In the genomic region with DNA sequence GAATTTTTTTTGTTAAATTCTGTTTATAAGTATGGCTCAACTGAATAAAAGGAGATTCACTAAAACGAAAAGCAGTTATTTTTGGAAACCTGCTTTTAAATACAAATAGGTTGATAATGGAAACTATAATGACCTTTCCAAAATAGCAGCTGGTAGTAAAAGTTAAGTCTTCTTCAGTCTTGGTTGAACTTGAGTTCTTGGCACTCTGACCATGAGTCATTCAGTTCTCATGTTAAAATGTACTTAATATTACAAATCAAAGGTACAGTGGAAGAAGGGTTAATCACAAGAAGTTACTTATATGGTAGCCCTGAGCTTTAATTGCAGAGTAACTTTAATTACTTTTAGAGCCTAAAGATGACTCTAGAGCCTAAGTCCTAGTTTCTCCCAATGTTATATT, we compare ENCODE assay signal across 23 cellular contexts.
DNase-seq lines count a peak whose midpoint lies in the region; ATAC-seq and TF ChIP-seq lines count a peak whose summit lies in the region.
"Had no signal": no experiment of that assay in that cellular context is flagged by ENCODE, and none has a peak within 500 bp of the region (broad histone marks: within the 10 kb centered on the region; RNA-seq: fewer than 3 reads in every experiment).

No MANE protein-coding gene starts in this region.

- DNase-seq in right atrium auricular region (ENCODE audit: low spot score) (no peak), cardiac septum (ENCODE audit: low spot score) (no peak), astrocyte of the spinal cord (ENCODE audit: low read depth, low spot score) (peak; percentile 67), fibroblast of the conjunctiva (ENCODE audit: low read depth) (peak; percentile 36), vagina (ENCODE audit: extremely low spot score in 2 of 2) (no peak), tibial nerve (ENCODE audit: low spot score in 2 of 2) (no peak), dedifferentiated amniotic fluid mesenchymal stem cell (ENCODE audit: extremely low spot score) (no peak)
- DNase-seq in stimulated activated effector memory CD8-positive, alpha-beta T cell treated with anti-CD3 and anti-CD28 coated beads, Interleukin-12 subunit alpha, Interleukin-12 subunit beta, amount 100 ng/mL, for 72 hours (ENCODE audit: low spot score in 2 of 2), result no peak
- DNase-seq: activated CD4-positive, CD25-positive, alpha-beta regulatory T cell; amniotic stem cell; Caco-2; MG63; NCI-H2081; NCI-H510A; SHP77 had no signal

- H3K4me1 Mint-ChIP-seq in stimulated activated effector memory CD8-positive, alpha-beta T cell treated with anti-CD3 and anti-CD28 coated beads, Interleukin-12 subunit alpha, Interleukin-12 subunit beta, amount 100 ng/mL, for 72 hours, result no peaks in the 10 kb centered on the region
- H3K4me1 Mint-ChIP-seq: activated T-helper 17 cell treated with anti-CD3 and anti-CD28 coated beads, Interleukin-2, amount 50 U/mL, for 72 hours; neural progenitor cell had no signal

- intact Hi-C loops in cardiac septum (cut with DNase I) (loop anchor here (2.0 to 5.0 kb wide), 3 partner anchors 35 to 250 kb away; no protein-coding TSS in a partner anchor), vagina (cut with DNase I) (loop anchor here (5.0 kb wide), 1 partner anchor 250 kb away; no protein-coding TSS in a partner anchor)

- no peak for ATAC-seq in stimulated activated effector memory CD8-positive, alpha-beta T cell treated with anti-CD3 and anti-CD28 coated beads, Interleukin-12 subunit alpha, Interleukin-12 subunit beta, amount 100 ng/mL, for 72 hours
- ATAC-seq: activated T-helper 17 cell treated with anti-CD3 and anti-CD28 coated beads, Interleukin-2, amount 50 U/mL, for 72 hours; GM12878 had no signal

- H3K36me3 ChIP-seq in right atrium auricular region (peaks cover 41% of the 10 kb centered on the region), vagina (peaks cover 0 to 29% of the 10 kb centered on the region in 2 donors), tibial nerve (peaks cover 0 to 36% (median 0%) of the 10 kb centered on the region in 3 donors)

- in situ Hi-C loops in astrocyte of the spinal cord (cut with HindIII; ENCODE audit: low sequenced_read_pairs), result no loop called here

- no peaks in the 10 kb centered on the region for H3K9me3 ChIP-seq in right atrium auricular region
- no peaks in the 10 kb centered on the region for H3K9me3 ChIP-seq in vagina
- H3K9me3 ChIP-seq in tibial nerve, result no peaks in the 10 kb centered on the region
- H3K9me3 ChIP-seq: Caco-2, MG63 had no signal

- no peaks in the 10 kb centered on the region for H3K9me3 Mint-ChIP-seq in stimulated activated effector memory CD8-positive, alpha-beta T cell treated with anti-CD3 and anti-CD28 coated beads, Interleukin-12 subunit alpha, Interleukin-12 subunit beta, amount 100 ng/mL, for 72 hours
- H3K9me3 Mint-ChIP-seq: activated T-helper 17 cell treated with anti-CD3 and anti-CD28 coated beads, Interleukin-2, amount 50 U/mL, for 72 hours; mesothelial cell of epicardium; neural progenitor cell; stimulated activated naive CD8-positive, alpha-beta T cell treated with anti-CD3 and anti-CD28 coated beads, Interleukin-15, Interleukin-2, amounts not matched to agents 100 ng/mL and 50 ng/mL, for 24 hours had no signal

- no peak overlapping the region for H3K27ac Mint-ChIP-seq in stimulated activated effector memory CD8-positive, alpha-beta T cell treated with anti-CD3 and anti-CD28 coated beads, Interleukin-12 subunit alpha, Interleukin-12 subunit beta, amount 100 ng/mL, for 72 hours
- H3K27ac Mint-ChIP-seq: mesothelial cell of epicardium; neural progenitor cell; stimulated activated naive CD8-positive, alpha-beta T cell treated with anti-CD3 and anti-CD28 coated beads, Interleukin-15, Interleukin-2, amounts not matched to agents 100 ng/mL and 50 ng/mL, for 24 hours had no signal

- H3K36me3 Mint-ChIP-seq in stimulated activated effector memory CD8-positive, alpha-beta T cell treated with anti-CD3 and anti-CD28 coated beads, Interleukin-12 subunit alpha, Interleukin-12 subunit beta, amount 100 ng/mL, for 72 hours, result peaks cover 74% of the 10 kb centered on the region

- no peak overlapping the region for H3K4me3 Mint-ChIP-seq in stimulated activated effector memory CD8-positive, alpha-beta T cell treated with anti-CD3 and anti-CD28 coated beads, Interleukin-12 subunit alpha, Interleukin-12 subunit beta, amount 100 ng/mL, for 72 hours
- H3K4me3 Mint-ChIP-seq: activated T-helper 17 cell treated with anti-CD3 and anti-CD28 coated beads, Interleukin-2, amount 50 U/mL, for 72 hours; mesothelial cell of epicardium; neural progenitor cell; stimulated activated naive CD8-positive, alpha-beta T cell treated with anti-CD3 and anti-CD28 coated beads, Interleukin-15, Interleukin-2, amounts not matched to agents 100 ng/mL and 50 ng/mL, for 24 hours had no signal

- H3K4me3 ChIP-seq in right atrium auricular region, result no peak overlapping the region
- no peak overlapping the region for H3K4me3 ChIP-seq in astrocyte of the spinal cord (ENCODE audit: low read depth, low read length)
- H3K4me3 ChIP-seq in vagina, result no peak overlapping the region
- no peak overlapping the region for H3K4me3 ChIP-seq in tibial nerve
- H3K4me3 ChIP-seq: coronary artery, GM12878, hepatocyte, MG63, neural progenitor cell had no signal

- 23 to 31% methylated on average over 1 of the region's 1 CpG for WGBS in tibial nerve, 2 donors

- TF ChIP-seq EP300 in tibial nerve (IDR thresholded peaks at IDR 0.05), result no peak

- H3K27me3 ChIP-seq in right atrium auricular region (no peaks in the 10 kb centered on the region), vagina (no peaks in the 10 kb centered on the region), tibial nerve (no peaks in the 10 kb centered on the region)
- H3K27me3 ChIP-seq: hepatocyte, MG63, neural progenitor cell had no signal

- TF ChIP-seq CTCF in right atrium auricular region (IDR thresholded peaks at IDR 0.05) (no peak), astrocyte of the spinal cord (IDR thresholded peaks at IDR 0.05; ENCODE audit: low read depth, low read length) (no peak), vagina (IDR thresholded peaks at IDR 0.05) (no peak), tibial nerve (IDR thresholded peaks at IDR 0.05) (no peak)

- peak overlapping the region; percentile 9 to 24 for H3K27ac ChIP-seq in right atrium auricular region
- H3K27ac ChIP-seq in vagina, result peak overlapping the region; percentile 4
- H3K27ac ChIP-seq in tibial nerve, result peak overlapping the region in 2 of 4 donors; percentile 41 to 85
- H3K27ac ChIP-seq: coronary artery, epithelial cell of prostate, hepatocyte, neural progenitor cell had no signal

- TF ChIP-seq POLR2A in vagina (IDR thresholded peaks at IDR 0.05) (no peak), tibial nerve (IDR thresholded peaks at IDR 0.05) (no peak)

- H3K4me1 ChIP-seq in right atrium auricular region, result peaks cover 0 to 3% of the 10 kb centered on the region in 2 donors
- H3K4me1 ChIP-seq in vagina, result peaks cover 10% of the 10 kb centered on the region
- peaks cover 0 to 19% (median 0%) of the 10 kb centered on the region in 4 donors for H3K4me1 ChIP-seq in tibial nerve
- H3K4me1 ChIP-seq: Caco-2, neural progenitor cell had no signal

Comparison
In these comparisons a context has a peak if more than half of its experiments do, and no peak if none do; other contexts are left out.
1. DNase-seq: peak in astrocyte of the spinal cord (single experiment) and fibroblast of the conjunctiva (single experiment); none in right atrium auricular region (single experiment), cardiac septum (single experiment), vagina (0 of 2), stimulated activated effector memory CD8-positive, alpha-beta T cell treated with anti-CD3 and anti-CD28 coated beads, Interleukin-12 subunit alpha, Interleukin-12 subunit beta, amount 100 ng/mL, for 72 hours (0 of 2), tibial nerve (0 of 2) and dedifferentiated amniotic fluid mesenchymal stem cell (single experiment).